In genomic region chr5:148794729-148795590, GRCh38 we compare ENCODE assay signal across 16 cellular contexts. TPM values are rescaled to one million over a fixed set of nuclear protein-coding genes. Genes with fewer than 3 reads are reported as not detected.
DNase-seq lines count a peak whose midpoint lies in the region; ATAC-seq and TF ChIP-seq lines count a peak whose summit lies in the region.
"Had no signal": no experiment of that assay in that cellular context is flagged by ENCODE, and none has a peak within 500 bp of the region (broad histone marks: within the 10 kb centered on the region; RNA-seq: fewer than 3 reads in every experiment).

No MANE protein-coding gene starts in this region.

- no peaks in the 10 kb centered on the region for H3K79me2 ChIP-seq in OCI-LY7 (ENCODE audit: insufficient read depth, low read depth, low read length)

- intact Hi-C loops in OCI-LY7 (cut with micrococcal nuclease; ENCODE audit: unreplicated experiment), result no loop called here

- ATAC-seq in HG02610 (IDR thresholded peaks at IDR 0.05; ENCODE audit: unreplicated experiment), result peak; percentile 35
- ATAC-seq: body of pancreas had no signal

- BruUV-seq in OCI-LY7 (replicated peaks; lab: Mats Ljungman, UMichigan), result no TSS peak

- H3K9me3 ChIP-seq in OCI-LY7 (ENCODE audit: low read length), result no peaks in the 10 kb centered on the region
- H3K9me3 ChIP-seq: body of pancreas had no signal

- H3K4me2 ChIP-seq in OCI-LY7 (ENCODE audit: low read length), result no peak overlapping the region

- DNase-seq in AML-193 (lab: John Stamatoyannopoulos, UW) (peak; percentile 90 to 94), OCI-LY7 (ENCODE audit: low spot score) (no peak), fibroblast of the aortic adventitia (ENCODE audit: low read depth) (peak; percentile 52), mesenteric fat pad (ENCODE audit: low spot score) (no peak), coronary artery (ENCODE audit: low spot score) (no peak), activated T-cell treated with anti-CD3 and anti-CD28 coated beads for 4 hours (no peak), NCI-H2227 (lab: John Stamatoyannopoulos, UW; ENCODE audit: unreplicated experiment) (no peak)
- DNase-seq: activated T-cell treated with anti-CD3 and anti-CD28 coated beads, Interleukin-2, amount 50 U/mL, for 24 hours; body of pancreas; C1 segment of cervical spinal cord; erythroblast; NCI-H2029; occipital lobe; OCI-M1; stimulated activated CD4-positive, alpha-beta T cell treated with anti-CD3 and anti-CD28 coated beads, Interleukin-4, amount 100 ng/mL, for 1 hour had no signal

- peaks cover 8% of the 10 kb centered on the region for H3K4me1 ChIP-seq in OCI-LY7 (ENCODE audit: insufficient read depth, low read length, poor library complexity, severe bottlenecking)
- H3K4me1 ChIP-seq: body of pancreas had no signal

- TF ChIP-seq CTCF in OCI-LY7 (conservative IDR thresholded peaks at IDR 0.05; ENCODE audit: low read length) (no peak), fibroblast of the aortic adventitia (IDR thresholded peaks at IDR 0.05; ENCODE audit: insufficient read depth, low read length) (no peak), coronary artery (IDR thresholded peaks at IDR 0.05) (no peak)

- no peaks in the 10 kb centered on the region for H3K9me2 ChIP-seq in OCI-LY7 (ENCODE audit: insufficient read depth, low read length)

- H4K20me1 ChIP-seq in OCI-LY7 (ENCODE audit: insufficient read depth, low read length), result no peaks in the 10 kb centered on the region

- CTCF ChIA-PET in OCI-LY7 (lab: Charles Lee; ENCODE audit: unreplicated experiment), result no interaction called here

- no peak overlapping the region for H3K27ac ChIP-seq in OCI-LY7 (ENCODE audit: low read depth, low read length, poor library complexity, severe bottlenecking)
- no peak overlapping the region for H3K27ac ChIP-seq in coronary artery
- H3K27ac ChIP-seq: body of pancreas had no signal

- POLR2A ChIA-PET in OCI-LY7 (lab: Charles Lee), result interaction anchor here (0.6 to 1.3 kb wide), 3 partner anchors 10 to 56 kb away, joined by 3 to 5 read pairs (median 3); no protein-coding TSS in a partner anchor

- no peaks in the 10 kb centered on the region for H3K36me3 ChIP-seq in OCI-LY7 (ENCODE audit: insufficient read depth, low read length)

- 0 out of 2 replicates have a peak overlapping the region, but pooled peaks have one; percentile 1 for H2AFZ ChIP-seq in OCI-LY7 (ENCODE audit: low read length)

- no peak overlapping the region for H3K4me3 ChIP-seq in OCI-LY7 (ENCODE audit: low read depth, low read length, poor library complexity, severe bottlenecking)
- H3K4me3 ChIP-seq in fibroblast of the aortic adventitia (ENCODE audit: low read depth, low read length), result no peak overlapping the region
- no peak overlapping the region for H3K4me3 ChIP-seq in coronary artery
- H3K4me3 ChIP-seq: body of pancreas had no signal

RNA-seq across cellular contexts. Expression of gene ADRB2, which starts 31.5 kb away (rescaled TPM):
- total RNA-seq in OCI-LY7 (2014; rRNA removed; shearing (Covaris generic)), result 14.6 and 16.8 TPM in 2 replicates
- total RNA-seq in OCI-LY7 (2022), result 4.4 and 4.6 TPM in 2 replicates
- 0.16 and 3.6 TPM in 2 replicates for total RNA-seq in fibroblast of the aortic adventitia (ENCODE audit: low replicate concordance)
- 25.3 TPM for total RNA-seq in mesenteric fat pad

Comparison
In these comparisons a context has a peak if more than half of its experiments do, and no peak if none do; other contexts are left out.
1. DNase-seq: peak in AML-193 (2 of 2) and fibroblast of the aortic adventitia (single experiment); none in OCI-LY7 (single experiment), mesenteric fat pad (single experiment), coronary artery (single experiment), activated T-cell treated with anti-CD3 and anti-CD28 coated beads for 4 hours (single experiment) and NCI-H2227 (single experiment).